Comparison of ENCODE assay signal across 17 cellular contexts in the genomic region with DNA sequence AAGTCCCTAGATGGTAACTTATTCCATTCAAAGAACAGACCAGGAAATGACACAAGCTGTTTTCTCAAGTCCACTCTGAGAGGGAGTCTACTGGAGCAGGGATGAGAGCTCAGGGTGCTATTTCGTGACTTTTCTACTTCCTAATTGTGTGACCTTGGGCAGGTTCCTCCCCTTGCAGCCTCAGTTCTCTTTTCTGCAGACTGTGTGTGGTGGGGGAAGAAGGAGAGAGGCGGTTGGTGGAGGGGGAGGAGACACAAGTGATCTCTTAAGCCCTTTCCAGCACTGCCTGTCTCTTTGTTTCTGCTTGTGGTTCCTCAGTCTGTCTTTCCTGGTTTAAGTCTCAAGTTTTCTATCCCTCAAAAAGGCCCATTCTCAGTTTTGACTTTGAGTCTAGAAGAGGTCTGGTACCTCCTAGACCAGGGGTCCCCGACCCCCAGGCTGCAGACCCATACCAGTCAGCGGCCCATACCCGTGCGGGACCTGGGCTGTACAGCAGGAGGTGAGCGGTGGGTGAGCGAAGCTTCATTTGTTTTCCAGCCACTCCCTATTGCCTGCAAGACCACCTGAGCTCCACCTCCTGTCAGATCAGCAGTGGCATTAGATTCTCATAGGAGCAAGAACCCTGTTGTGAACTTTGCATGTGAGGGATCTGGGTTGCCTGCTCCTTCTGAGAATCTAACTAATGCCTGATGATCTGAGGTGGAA. TPM values are rescaled to one million over a fixed set of nuclear protein-coding genes. Genes with fewer than 3 reads are reported as not detected.
DNase-seq lines count a peak whose midpoint lies in the region; ATAC-seq, FAIRE-seq and TF ChIP-seq lines count a peak whose summit lies in the region.
"Had no signal": no experiment of that assay in that cellular context is flagged by ENCODE, and none has a peak within 500 bp of the region (broad histone marks: within the 10 kb centered on the region; RNA-seq: fewer than 3 reads in every experiment).

No MANE protein-coding gene starts in this region.

- no peak for FAIRE-seq in GM12878 (lab: Jason Lieb, UNC)
- FAIRE-seq: bronchial epithelial cell had no signal

- TF ChIP-seq EP300 in GM12878 (IDR thresholded peaks at IDR 0.05; ENCODE audit: borderline replicate concordance in 1 of 2, control insufficient read depth in 1 of 2, low read depth in 2 of 2, low read length in 2 of 2), result no peak

- BruUV-seq in GM12878 (replicated peaks; lab: Mats Ljungman, UMichigan), result no TSS peak

- H3K4me2 ChIP-seq in GM12878 (ENCODE audit: control insufficient read depth, insufficient read depth), result no peak overlapping the region

- no peak for ATAC-seq in GM12878
- ATAC-seq in HG03175 (IDR thresholded peaks at IDR 0.05; ENCODE audit: unreplicated experiment), result no peak
- no peak for ATAC-seq in HG03045 (IDR thresholded peaks at IDR 0.05; ENCODE audit: unreplicated experiment)
- no peak for ATAC-seq in GM18502 (IDR thresholded peaks at IDR 0.05; ENCODE audit: poor library complexity, unreplicated experiment)
- ATAC-seq: stimulated activated naive CD8-positive, alpha-beta T cell treated with anti-CD3 and anti-CD28 coated beads, Interleukin-15, amount 100 ng/mL, for 72 hours had no signal

- no peaks in the 10 kb centered on the region for H3K79me2 ChIP-seq in GM12878 (ENCODE audit: control insufficient read depth, insufficient read depth, low read length)

- in situ Hi-C loops in GM12878 (cut with MboI), result no loop called here

- H3K27me3 ChIP-seq in GM12878 (replicated peaks in 1 of 2; ENCODE audit: control insufficient read depth in 2 of 2, insufficient read depth in 2 of 2, low read length in 1 of 2) (no peaks in the 10 kb centered on the region; a peak in 1 of 4 replicates), skeletal muscle tissue (ENCODE audit: control insufficient read depth in 3 of 3, insufficient read depth in 3 of 3, low read length in 3 of 3) (no peaks in the 10 kb centered on the region)

- H3K9me3 ChIP-seq in GM12878 (replicated peaks; ENCODE audit: control insufficient read depth, insufficient read depth, low read length) (peaks cover 6% of the 10 kb centered on the region; the same call in 2 of the 3 replicates), skeletal muscle tissue (ENCODE audit: control insufficient read depth in 3 of 3, low read length in 3 of 3) (no peaks in the 10 kb centered on the region)

- WGBS in GM12878 (ENCODE audit: insufficient coverage, insufficient replicate concordance, low lambda C conversion rate, missing lambda C conversion rate), result 71% methylated on average over 7 of the region's 8 CpGs

- peaks cover 12% of the 10 kb centered on the region for H3K4me1 Mint-ChIP-seq in activated naive CD4-positive, alpha-beta T cell treated with anti-CD3 and anti-CD28 coated beads, Interleukin-2, amount 10 ng/mL, durations not matched to agents 7 days and 5 days

- no peak for TF ChIP-seq CTCF in NB4 (IDR thresholded peaks at IDR 0.05; ENCODE audit: low read depth, low read length)
- no peak for TF ChIP-seq CTCF in GM12878 (IDR thresholded peaks at IDR 0.05 in 2 of 3, conservative IDR thresholded peaks at IDR 0.05 in 1 of 3; ENCODE audit: control insufficient read depth in 2 of 3, extremely low read depth in 1 of 3, insufficient read depth in 1 of 3, low read depth in 3 of 3, low read length in 3 of 3)

- TF ChIP-seq POLR2A in NB4 (IDR thresholded peaks at IDR 0.05; ENCODE audit: extremely low read depth, insufficient read length), result peak; percentile 45
- no peak for TF ChIP-seq POLR2A in GM12878 (IDR thresholded peaks at IDR 0.05; ENCODE audit: low read depth, low read length)

- TF ChIP-seq RAD21 in GM12878 (IDR thresholded peaks at IDR 0.05; ENCODE audit: insufficient read depth, low read depth, low read length), result no peak

- no peak overlapping the region for H3K9ac ChIP-seq in GM12878 (ENCODE audit: control insufficient read depth, insufficient read depth, low read length)
- H3K9ac ChIP-seq in skeletal muscle tissue (ENCODE audit: low read depth in 1 of 3, low read length in 3 of 3), result peak overlapping the region in 1 of 3 donors; percentile 17

- H3K36me3 ChIP-seq in GM12878 (ENCODE audit: control insufficient read depth in 2 of 2, insufficient read depth in 2 of 2, low read length in 1 of 2), result no peaks in the 10 kb centered on the region
- peaks cover 0 to 6% (median 0%) of the 10 kb centered on the region in 3 donors for H3K36me3 ChIP-seq in skeletal muscle tissue (ENCODE audit: control insufficient read depth in 3 of 3, insufficient read depth in 3 of 3, low read length in 3 of 3)

- H3K27me3 Mint-ChIP-seq in activated naive CD4-positive, alpha-beta T cell treated with anti-CD3 and anti-CD28 coated beads, Interleukin-2, amount 10 ng/mL, durations not matched to agents 7 days and 5 days, result peaks cover 42% of the 10 kb centered on the region
- H3K27me3 Mint-ChIP-seq: activated naive CD4-positive, alpha-beta T cell treated with anti-CD3 and anti-CD28 coated beads, Interleukin-2, amount 50 U/mL, for 24 hours; stimulated activated naive CD8-positive, alpha-beta T cell treated with anti-CD3 and anti-CD28 coated beads, Interleukin-15, amount 100 ng/mL, for 72 hours had no signal

- POLR2A ChIA-PET in GM12878 (lab: Charles Lee), result interaction anchor here (0.5 kb wide), 1 partner anchor 251 kb away, joined by 3 read pairs; no protein-coding TSS in a partner anchor

- intact Hi-C loops in GM12878 (cut with micrococcal nuclease; ENCODE audit: unreplicated experiment), result no loop called here

- H3K4me3 ChIP-seq in NB4 (ENCODE audit: low read depth, low read length), result peak overlapping the region; percentile 35
- H3K4me3 ChIP-seq in GM12878, result no peak overlapping the region
- H3K4me3 ChIP-seq in skeletal muscle tissue (ENCODE audit: low read length in 3 of 3), result no peak overlapping the region
- H3K4me3 ChIP-seq: lung, skin epidermis had no signal

- peak overlapping the region; percentile 40 for H2AFZ ChIP-seq in GM12878 (ENCODE audit: control insufficient read depth, low read depth, low read length)

- no peak overlapping the region for H3K27ac ChIP-seq in GM12878 (ENCODE audit: control insufficient read depth, insufficient read depth)
- peak overlapping the region; percentile 75 for H3K27ac ChIP-seq in skeletal muscle tissue (ENCODE audit: low read depth, low read length)

- SMC1A ChIA-PET in GM12878 (lab: Charles Lee; ENCODE audit: uncharacterized antibody, unreplicated experiment), result no interaction called here

- no peaks in the 10 kb centered on the region for H3K9me3 Mint-ChIP-seq in activated naive CD4-positive, alpha-beta T cell treated with anti-CD3 and anti-CD28 coated beads, Interleukin-2, amount 10 ng/mL, durations not matched to agents 7 days and 5 days
- H3K9me3 Mint-ChIP-seq: activated naive CD4-positive, alpha-beta T cell treated with anti-CD3 and anti-CD28 coated beads, Interleukin-2, amount 50 U/mL, for 24 hours; stimulated activated naive CD8-positive, alpha-beta T cell treated with anti-CD3 and anti-CD28 coated beads, Interleukin-15, amount 100 ng/mL, for 72 hours had no signal

- CTCF ChIA-PET in GM12878 (lab: Yijun Ruan, JAX), result no interaction called here
- CTCF ChIA-PET in activated naive CD4-positive, alpha-beta T cell treated with anti-CD3 and anti-CD28 coated beads, Interleukin-2, amount 10 ng/mL, durations not matched to agents 7 days and 5 days (lab: Charles Lee), result interaction anchor here (1.6 kb wide), 1 partner anchor 13 kb away, joined by 5 read pairs; no protein-coding TSS in a partner anchor

- no peaks in the 10 kb centered on the region for H3K36me3 Mint-ChIP-seq in activated naive CD4-positive, alpha-beta T cell treated with anti-CD3 and anti-CD28 coated beads, Interleukin-2, amount 10 ng/mL, durations not matched to agents 7 days and 5 days
- H3K36me3 Mint-ChIP-seq: activated naive CD4-positive, alpha-beta T cell treated with anti-CD3 and anti-CD28 coated beads, Interleukin-2, amount 50 U/mL, for 24 hours had no signal

- RAD21 ChIA-PET in GM12878 (lab: Charles Lee; ENCODE audit: unreplicated experiment), result no interaction called here

- H3K27ac Mint-ChIP-seq in activated naive CD4-positive, alpha-beta T cell treated with anti-CD3 and anti-CD28 coated beads, Interleukin-2, amount 10 ng/mL, durations not matched to agents 7 days and 5 days, result no peak overlapping the region
- H3K27ac Mint-ChIP-seq: activated naive CD4-positive, alpha-beta T cell treated with anti-CD3 and anti-CD28 coated beads, Interleukin-2, amount 50 U/mL, for 24 hours had no signal

- H3K4me3 Mint-ChIP-seq in activated naive CD4-positive, alpha-beta T cell treated with anti-CD3 and anti-CD28 coated beads, Interleukin-2, amount 10 ng/mL, durations not matched to agents 7 days and 5 days, result no peak overlapping the region
- H3K4me3 Mint-ChIP-seq: activated naive CD4-positive, alpha-beta T cell treated with anti-CD3 and anti-CD28 coated beads, Interleukin-2, amount 50 U/mL, for 24 hours; stimulated activated naive CD8-positive, alpha-beta T cell treated with anti-CD3 and anti-CD28 coated beads, Interleukin-15, amount 100 ng/mL, for 72 hours had no signal

- H3K4me1 ChIP-seq in GM12878 (ENCODE audit: control insufficient read depth, insufficient read depth, low read length) (0 out of 2 replicates have a peak, but pooled peaks cover 5% of the 10 kb centered on the region), skeletal muscle tissue (ENCODE audit: control insufficient read depth in 3 of 3, insufficient read depth in 3 of 3, low read length in 3 of 3) (peaks cover 22 to 40% (median 37%) of the 10 kb centered on the region in 3 donors)

- H4K20me1 ChIP-seq in GM12878 (ENCODE audit: control insufficient read depth, insufficient read depth), result no peaks in the 10 kb centered on the region

- DNase-seq in GDM1 (lab: John Stamatoyannopoulos, UW) (peak; percentile 9), NB4 (ENCODE audit: low read depth) (peak; percentile 98), GM12878 (ENCODE audit: low read depth, low spot score) (no peak)
- no peak for DNase-seq in activated naive CD4-positive, alpha-beta T cell treated with anti-CD3 and anti-CD28 coated beads, Interleukin-2, amount 10 ng/mL, durations not matched to agents 7 days and 5 days
- DNase-seq: DMS79; foreskin fibroblast; NCI-H1092; stimulated activated naive CD8-positive, alpha-beta T cell treated with anti-CD3 and anti-CD28 coated beads, Interleukin-15, amount 100 ng/mL, for 72 hours had no signal

RNA-seq across cellular contexts. Expression of gene FGF6, which starts 10.7 kb away (rescaled TPM):
- not detected in 2 replicates for total RNA-seq in GM12878 (2013; cell fraction: nucleolus; rRNA removed)
- total RNA-seq in GM12878 (2014; rRNA removed) (not detected in 2 replicates), GM12878 (2014; rRNA removed; fragmentation: Illumina TruSeq; extraction: Trizol) (not detected in 2 replicates), GM12878 (2021) (not detected in 2 replicates), skeletal muscle tissue (16.2 TPM)
- polyA plus RNA-seq in GM12878 (2011; ENCODE audit: low read depth), result not detected
- polyA plus RNA-seq in GM12878 (2011; rRNA removed) (not detected in 2 replicates), GM12878 (2014; fragmentation: Illumina TruSeq; extraction: Trizol) (not detected in 2 replicates), GM12878 (2014; fragmentation: Nextera tagmentation; extraction: Ambion mirVana) (not detected), GM12878 (2014; rRNA removed) (not detected in 2 replicates), GM12878 (2016; fragmentation: Nextera tagmentation; extraction: Ambion mirVana) (not detected)
- not detected in 2 replicates for polyA plus RNA-seq in GM12878 (2011; cell fraction: cytosol; rRNA removed)
- not detected in 2 replicates for polyA plus RNA-seq in GM12878 (2011; cell fraction: nucleus; rRNA removed)
- not detected in 2 replicates for polyA plus RNA-seq in GM12878 (2012)
- not detected in 2 replicates for polyA minus RNA-seq in GM12878 (2011; rRNA and poly(A)+ RNA removed)
- not detected in 2 replicates for polyA minus RNA-seq in GM12878 (2011; cell fraction: cytosol; rRNA and poly(A)+ RNA removed)
- not detected in 2 replicates for polyA minus RNA-seq in GM12878 (2011; cell fraction: nucleus; rRNA and poly(A)+ RNA removed)
- total RNA-seq: bronchial epithelial cell, lung had no signal
- polyA plus RNA-seq: BJ, lung had no signal

RNA-seq across cellular contexts. Expression of gene FGF23, which starts 55.4 kb away (rescaled TPM):
- total RNA-seq in GM12878 (2013; cell fraction: nucleolus; rRNA removed), result not detected in 2 replicates
- total RNA-seq in GM12878 (2014; rRNA removed) (not detected in 2 replicates), GM12878 (2014; rRNA removed; fragmentation: Illumina TruSeq; extraction: Trizol) (not detected in 2 replicates), GM12878 (2021) (not detected in 2 replicates), skeletal muscle tissue (under 0.01 TPM)
- not detected for polyA plus RNA-seq in GM12878 (2011; ENCODE audit: low read depth)
- polyA plus RNA-seq in GM12878 (2011; rRNA removed) (not detected in 2 replicates), GM12878 (2014; fragmentation: Illumina TruSeq; extraction: Trizol) (not detected in 2 replicates), GM12878 (2014; fragmentation: Nextera tagmentation; extraction: Ambion mirVana) (not detected), GM12878 (2014; rRNA removed) (not detected in 2 replicates), GM12878 (2016; fragmentation: Nextera tagmentation; extraction: Ambion mirVana) (not detected)
- polyA plus RNA-seq in GM12878 (2011; cell fraction: cytosol; rRNA removed), result not detected in 2 replicates
- not detected in 2 replicates for polyA plus RNA-seq in GM12878 (2011; cell fraction: nucleus; rRNA removed)
- not detected in 2 replicates for polyA plus RNA-seq in GM12878 (2012)
- not detected in 2 replicates for polyA minus RNA-seq in GM12878 (2011; rRNA and poly(A)+ RNA removed)
- not detected in 2 replicates for polyA minus RNA-seq in GM12878 (2011; cell fraction: cytosol; rRNA and poly(A)+ RNA removed)
- not detected in 2 replicates for polyA minus RNA-seq in GM12878 (2011; cell fraction: nucleus; rRNA and poly(A)+ RNA removed)
- total RNA-seq: bronchial epithelial cell, lung had no signal
- polyA plus RNA-seq: BJ had no signal

Comparison
In these comparisons a context has a peak if more than half of its experiments do, and no peak if none do; other contexts are left out.
1. DNase-seq: peak in GDM1 (single experiment) and NB4 (single experiment); none in GM12878 (single experiment) and activated naive CD4-positive, alpha-beta T cell treated with anti-CD3 and anti-CD28 coated beads, Interleukin-2, amount 10 ng/mL, durations not matched to agents 7 days and 5 days (single experiment).
2. RNA of gene FGF6, which starts 10.7 kb away (total RNA-seq): 16.2 TPM in skeletal muscle tissue (single experiment); not detected in GM12878; every median in the first group is over 10 times any median in the second.